ENCODE assay signal across 1 cellular context in the genomic region with DNA sequence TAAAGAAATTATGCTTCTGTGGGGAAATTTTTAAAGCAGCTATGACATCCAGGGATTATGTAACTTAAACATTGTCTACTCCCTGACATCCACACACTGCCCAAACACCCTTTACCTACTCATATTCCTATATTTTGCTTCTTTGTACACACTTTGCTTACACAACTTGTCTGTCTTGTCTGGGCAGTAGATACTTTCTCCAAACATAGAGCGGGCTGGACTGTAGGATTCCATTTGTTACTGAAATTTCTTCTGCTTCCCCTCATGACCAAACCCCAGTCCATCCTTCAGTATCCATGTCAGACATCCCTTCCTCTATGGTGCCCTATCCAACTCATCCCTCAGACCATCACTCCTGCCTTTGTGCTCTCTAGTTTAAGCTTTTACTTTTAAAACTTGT.
TF ChIP-seq lines count a peak whose summit lies in the region.

No MANE protein-coding gene starts in this region.

TF ChIP-seq in HepG2, 621 proteins besides CTCF, POLR2A, EP300 and RAD21 (continued from another document):
- TF ChIP-seq ZSCAN12 (CRISPR knock-in tag; IDR thresholded peaks at IDR 0.05) (no peak), MYNN (CRISPR knock-in tag; IDR thresholded peaks at IDR 0.05; ENCODE audit: low read depth) (no peak), ZNF430 (CRISPR knock-in tag; IDR thresholded peaks at IDR 0.05) (0 out of 2 replicates have a peak, but pooled peaks have one; percentile 35), ZNF614 (CRISPR knock-in tag; IDR thresholded peaks at IDR 0.05; ENCODE audit: borderline replicate concordance) (0 out of 2 replicates have a peak, but pooled peaks have one; percentile 3), RXRB (CRISPR knock-in tag; IDR thresholded peaks at IDR 0.05; ENCODE audit: borderline replicate concordance) (peak; percentile 44; the same call in 1 of the 2 replicates), LBX2 (CRISPR knock-in tag; IDR thresholded peaks at IDR 0.05; ENCODE audit: borderline replicate concordance) (no peak), E2F1 (CRISPR knock-in tag; IDR thresholded peaks at IDR 0.05) (no peak), PHF21A (CRISPR knock-in tag; IDR thresholded peaks at IDR 0.05) (no peak)
